23 cellular contexts compared by ENCODE assay signal in the genomic region with DNA sequence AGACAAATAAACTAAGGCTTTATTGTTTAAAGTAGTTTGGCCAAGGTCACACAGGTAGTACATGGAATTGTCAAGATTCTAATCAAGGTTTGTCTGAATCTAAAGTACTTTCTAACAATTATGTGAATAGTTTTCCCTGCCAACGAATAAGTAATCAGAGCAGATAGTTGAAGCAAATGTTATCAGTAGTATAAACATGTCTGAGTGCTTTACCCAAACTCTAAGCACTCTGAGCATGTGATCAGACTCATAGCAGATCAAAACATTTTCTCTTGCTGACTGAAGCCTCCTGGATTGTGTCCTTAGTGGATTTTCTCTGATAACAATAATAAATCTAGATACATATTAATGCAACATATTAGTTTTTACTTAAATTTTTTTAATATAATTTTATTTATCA.
"Had no signal": no experiment of that assay in that cellular context is flagged by ENCODE, and none has a peak within 500 bp of the region (broad histone marks: within the 10 kb centered on the region; RNA-seq: fewer than 3 reads in every experiment).

No MANE protein-coding gene starts in this region.

- H3K36me3 ChIP-seq: SJSA1 had no signal

- H3K27me3 ChIP-seq: SJSA1 had no signal

- ATAC-seq: HepG2, K562 had no signal

- DNase-seq: Kasumi-1, MM.1S, MV-4-11, NCI-H1048, NCI-H1105, NCI-H1417, NCI-H1436 treated with DMSO at 0.1 percent for 48 hours, NCI-H1694, NCI-H187 treated with DMSO at 0.1 percent for 48 hours, NCI-H2029 treated with DMSO at 0.1 percent for 48 hours, NCI-H2171 treated with DMSO at 0.1 percent for 48 hours, NCI-H345, NCI-H524, NCI-H526 treated with DMSO at 0.1 percent for 48 hours, NCI-H774, Right ventricle myocardium superior, RPMI8226, SIG-M5 had no signal

- H3K9me3 ChIP-seq: SJSA1 had no signal

- H3K4me2 ChIP-seq: KMS-11 had no signal

- H3K27ac ChIP-seq: KMS-11, SJSA1, SK-N-MC had no signal

- H3K4me1 ChIP-seq: SJSA1 had no signal

- H3K9ac ChIP-seq: KMS-11 had no signal

- H3K4me3 ChIP-seq: K562, SJSA1, SK-N-MC had no signal
